In genomic region chr20:588932-589672, GRCh38 we compare ENCODE assay signal across 12 cellular contexts. TPM values are rescaled to one million over a fixed set of nuclear protein-coding genes. Genes with fewer than 3 reads are reported as not detected.
DNase-seq lines count a peak whose midpoint lies in the region; ATAC-seq and TF ChIP-seq lines count a peak whose summit lies in the region.
"Had no signal": no experiment of that assay in that cellular context is flagged by ENCODE, and none has a peak within 500 bp of the region (broad histone marks: within the 10 kb centered on the region; RNA-seq: fewer than 3 reads in every experiment).

No MANE protein-coding gene starts in this region.

- TF ChIP-seq POLR2A in sigmoid colon (IDR thresholded peaks at IDR 0.05) = no peak

- H3K36me3 ChIP-seq in sigmoid colon = no peaks in the 10 kb centered on the region

- peaks cover 0 to 4% (median 0%) of the 10 kb centered on the region in 3 donors for H3K27me3 ChIP-seq in sigmoid colon

- 87 to 88% methylated on average over 10 of the region's 10 CpGs for WGBS in sigmoid colon, 2 donors

- TF ChIP-seq EP300 in sigmoid colon (IDR thresholded peaks at IDR 0.05) = no peak

- no peaks in the 10 kb centered on the region for H3K9me3 Mint-ChIP-seq in activated T-helper 2 cell treated with anti-CD3 and anti-CD28 coated beads, Interferon-gamma antibody, Interleukin-2, Interleukin-4, amounts not matched to agents 10 μg/mL and 5 μg/mL and 100 μg/mL, durations not matched to agents 14 hours and 24 hours and 36 hours
- H3K9me3 Mint-ChIP-seq: T-helper 1 cell treated with Interleukin-12 subunit alpha and Interleukin-12 subunit beta and Interleukin-4 antibody, amounts not matched to agents 30 μg/mL and 1 μg/mL, for 36 hours had no signal

- H3K4me1 ChIP-seq in sigmoid colon = peaks cover 0 to 12% (median 6%) of the 10 kb centered on the region in 4 donors

- peaks cover 13% of the 10 kb centered on the region for H3K27me3 Mint-ChIP-seq in activated T-helper 2 cell treated with anti-CD3 and anti-CD28 coated beads, Interferon-gamma antibody, Interleukin-2, Interleukin-4, amounts not matched to agents 10 μg/mL and 5 μg/mL and 100 μg/mL, durations not matched to agents 14 hours and 24 hours and 36 hours (ENCODE audit: low read depth)

- H3K27ac Mint-ChIP-seq in activated T-helper 2 cell treated with anti-CD3 and anti-CD28 coated beads, Interferon-gamma antibody, Interleukin-2, Interleukin-4, amounts not matched to agents 10 μg/mL and 5 μg/mL and 100 μg/mL, durations not matched to agents 14 hours and 24 hours and 36 hours = no peak overlapping the region
- H3K27ac Mint-ChIP-seq: progenitor cell of endocrine pancreas; T-helper 1 cell treated with Interleukin-12 subunit alpha and Interleukin-12 subunit beta and Interleukin-4 antibody, amounts not matched to agents 30 μg/mL and 1 μg/mL, for 36 hours had no signal

- intact Hi-C loops in sigmoid colon (cut with DNase I) = no loop called here
- intact Hi-C loops in activated T-helper 2 cell treated with anti-CD3 and anti-CD28 coated beads, Interferon-gamma antibody, Interleukin-2, Interleukin-4, amounts not matched to agents 10 μg/mL and 5 μg/mL and 100 μg/mL, durations not matched to agents 14 hours and 24 hours and 36 hours (cut with micrococcal nuclease) = no loop called here

- no peaks in the 10 kb centered on the region for H3K4me1 Mint-ChIP-seq in activated T-helper 2 cell treated with anti-CD3 and anti-CD28 coated beads, Interferon-gamma antibody, Interleukin-2, Interleukin-4, amounts not matched to agents 10 μg/mL and 5 μg/mL and 100 μg/mL, durations not matched to agents 14 hours and 24 hours and 36 hours (ENCODE audit: low read depth)

- no peak overlapping the region for H3K4me3 Mint-ChIP-seq in activated T-helper 2 cell treated with anti-CD3 and anti-CD28 coated beads, Interferon-gamma antibody, Interleukin-2, Interleukin-4, amounts not matched to agents 10 μg/mL and 5 μg/mL and 100 μg/mL, durations not matched to agents 14 hours and 24 hours and 36 hours (ENCODE audit: low read depth)
- H3K4me3 Mint-ChIP-seq: T-helper 1 cell treated with Interleukin-12 subunit alpha and Interleukin-12 subunit beta and Interleukin-4 antibody, amounts not matched to agents 30 μg/mL and 1 μg/mL, for 36 hours had no signal

- H3K36me3 Mint-ChIP-seq in activated T-helper 2 cell treated with anti-CD3 and anti-CD28 coated beads, Interferon-gamma antibody, Interleukin-2, Interleukin-4, amounts not matched to agents 10 μg/mL and 5 μg/mL and 100 μg/mL, durations not matched to agents 14 hours and 24 hours and 36 hours (ENCODE audit: low read depth) = no peaks in the 10 kb centered on the region

- no peak for TF ChIP-seq CTCF in sigmoid colon (IDR thresholded peaks at IDR 0.05)

- H3K9me3 ChIP-seq in sigmoid colon = no peaks in the 10 kb centered on the region

- ATAC-seq in HG02571 (IDR thresholded peaks at IDR 0.05; ENCODE audit: unreplicated experiment) = peak; percentile 81

- no peak overlapping the region for H3K27ac ChIP-seq in sigmoid colon

- DNase-seq in SIG-M5 treated with dmso at 0.1 percent for 504 hours (lab: John Stamatoyannopoulos, UW; ENCODE audit: unreplicated experiment) = peak; percentile 49
- no peak for DNase-seq in SIG-M5 (lab: John Stamatoyannopoulos, UW)
- DNase-seq in NOMO-1 treated with dmso at 0.1 percent for 144 hours (lab: John Stamatoyannopoulos, UW; ENCODE audit: unreplicated experiment) = peak; percentile 45
- DNase-seq in sigmoid colon = peak; percentile 48
- no peak for DNase-seq in DMS114 treated with DMSO at 0.1 percent for 48 hours (lab: John Stamatoyannopoulos, UW; ENCODE audit: unreplicated experiment)
- no peak for DNase-seq in activated T-helper 2 cell treated with anti-CD3 and anti-CD28 coated beads, Interferon-gamma antibody, Interleukin-2, Interleukin-4, amounts not matched to agents 10 μg/mL and 5 μg/mL and 100 μg/mL, durations not matched to agents 14 hours and 24 hours and 36 hours (ENCODE audit: low spot score)
- DNase-seq in central memory CD4-positive, alpha-beta T cell = no peak
- DNase-seq: activated naive CD4-positive, alpha-beta T cell treated with Interleukin-2 at 50 U/mL for 16 hours; NCI-H2171 had no signal

- no peak overlapping the region for H3K4me3 ChIP-seq in sigmoid colon

RNA-seq across cellular contexts. Expression of gene TCF15, which starts 21.0 kb away (rescaled TPM):
- total RNA-seq in sigmoid colon = under 1 TPM in 2 of 4 donors, not detected in 2; 0.36 to 0.66 TPM
- polyA plus RNA-seq in sigmoid colon = under 1 TPM in 1 of 3 donors, not detected in 2; 0.20 TPM
- total RNA-seq in activated T-helper 2 cell treated with anti-CD3 and anti-CD28 coated beads, Interferon-gamma antibody, Interleukin-2, Interleukin-4, amounts not matched to agents 10 μg/mL and 5 μg/mL and 100 μg/mL, durations not matched to agents 14 hours and 24 hours and 36 hours = not detected in 2 replicates
- total RNA-seq: progenitor cell of endocrine pancreas had no signal

RNA-seq across cellular contexts. Expression of gene CSNK2A1, which starts 45.5 kb away (rescaled TPM):
- total RNA-seq in sigmoid colon = 10 to 100 TPM; 51.5 to 77.1 (median 65.9) TPM
- 10 to 100 TPM; 33.0 to 44.0 (median 40.5) TPM for polyA plus RNA-seq in sigmoid colon
- total RNA-seq in activated T-helper 2 cell treated with anti-CD3 and anti-CD28 coated beads, Interferon-gamma antibody, Interleukin-2, Interleukin-4, amounts not matched to agents 10 μg/mL and 5 μg/mL and 100 μg/mL, durations not matched to agents 14 hours and 24 hours and 36 hours = 160 and 169 TPM in 2 replicates

Comparison
In these comparisons a context has a peak if more than half of its experiments do, and no peak if none do; other contexts are left out.
1. DNase-seq: peak in SIG-M5 treated with dmso at 0.1 percent for 504 hours (single experiment), NOMO-1 treated with dmso at 0.1 percent for 144 hours (single experiment) and sigmoid colon (single experiment); none in SIG-M5 (single experiment), DMS114 treated with DMSO at 0.1 percent for 48 hours (single experiment), activated T-helper 2 cell treated with anti-CD3 and anti-CD28 coated beads, Interferon-gamma antibody, Interleukin-2, Interleukin-4, amounts not matched to agents 10 μg/mL and 5 μg/mL and 100 μg/mL, durations not matched to agents 14 hours and 24 hours and 36 hours (single experiment) and central memory CD4-positive, alpha-beta T cell (single experiment).